12 cellular contexts compared by ENCODE assay signal in the genomic region with DNA sequence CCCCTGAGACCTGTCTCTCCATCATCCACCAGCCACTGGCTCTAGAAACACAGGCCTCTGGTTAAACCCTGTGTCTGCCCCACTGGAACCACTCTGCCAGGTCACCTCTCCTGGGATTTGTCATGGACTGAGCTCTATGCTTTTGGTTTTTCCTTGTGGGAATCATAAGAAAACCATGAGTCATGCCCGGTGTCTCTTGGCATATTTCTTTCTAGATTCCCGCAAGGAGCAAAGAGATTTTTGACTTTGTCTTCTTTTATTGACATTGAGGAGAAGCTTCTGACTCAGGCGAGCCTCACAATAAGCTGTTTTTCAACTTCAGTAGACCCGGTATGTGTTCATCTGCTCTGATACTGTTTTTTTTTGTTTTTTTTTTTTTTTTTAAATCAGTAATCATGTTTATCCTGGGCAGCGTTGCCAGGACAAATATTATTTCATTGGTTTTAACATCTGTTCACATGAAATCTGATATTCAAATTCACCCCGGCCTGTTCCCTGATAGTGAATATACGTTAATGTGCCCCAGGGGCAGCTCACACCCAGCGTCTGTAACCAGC.
DNase-seq lines count a peak whose midpoint lies in the region; ATAC-seq, FAIRE-seq and TF ChIP-seq lines count a peak whose summit lies in the region.
"Had no signal": no experiment of that assay in that cellular context is flagged by ENCODE, and none has a peak within 500 bp of the region (broad histone marks: within the 10 kb centered on the region; RNA-seq: fewer than 3 reads in every experiment).

No MANE protein-coding gene starts in this region.

- H4K20me1 ChIP-seq in PC-3 (ENCODE audit: low read length), result no peaks in the 10 kb centered on the region
- no peaks in the 10 kb centered on the region for H4K20me1 ChIP-seq in smooth muscle cell (ENCODE audit: low read depth)
- no peaks in the 10 kb centered on the region for H4K20me1 ChIP-seq in HepG2 (ENCODE audit: insufficient read depth, low read length)

- no peaks in the 10 kb centered on the region for H3K27me3 ChIP-seq in PC-3 (ENCODE audit: low read length)
- H3K27me3 ChIP-seq in smooth muscle cell (ENCODE audit: low read depth), result no peaks in the 10 kb centered on the region
- H3K27me3 ChIP-seq in HepG2 (ENCODE audit: control insufficient read depth in 1 of 2, insufficient read depth in 2 of 2, low read length in 2 of 2), result peaks cover 0 to 9% of the 10 kb centered on the region in 2 experiments; a peak in 1 of 5 replicates
- no peaks in the 10 kb centered on the region for H3K27me3 ChIP-seq in adrenal gland
- H3K27me3 ChIP-seq: suprapubic skin had no signal

- H2AFZ ChIP-seq in PC-3 (ENCODE audit: low read length), result no peak overlapping the region
- H2AFZ ChIP-seq in smooth muscle cell (ENCODE audit: low read depth), result no peak overlapping the region
- no peak overlapping the region for H2AFZ ChIP-seq in HepG2 (ENCODE audit: low read length)

- intact Hi-C loops in PC-3 (cut with micrococcal nuclease) (loop anchor here (5.0 to 10.0 kb wide), 2 partner anchors 98 to 251 kb away; no protein-coding TSS in a partner anchor), HepG2 (cut with micrococcal nuclease; ENCODE audit: unreplicated experiment) (no loop called here), adrenal gland (cut with DNase I) (no loop called here)

- DNase-seq in GOT3 (lab: John Stamatoyannopoulos, UW), result peak; percentile 28
- peak; percentile 96 for DNase-seq in PC-3
- DNase-seq in smooth muscle cell (lab: John Stamatoyannopoulos, UW; ENCODE audit: unreplicated experiment), result no peak
- no peak for DNase-seq in NCI-H2196 treated with DMSO at 0.1 percent for 48 hours (lab: John Stamatoyannopoulos, UW; ENCODE audit: unreplicated experiment)
- DNase-seq in HepG2 (ENCODE audit: low spot score), result no peak
- no peak for DNase-seq in adrenal gland
- DNase-seq: activated naive CD4-positive, alpha-beta T cell treated with Interleukin-2 at 50 U/mL for 16 hours; erythroblast; Kasumi-1; stimulated activated CD4-positive, alpha-beta T cell treated with anti-CD3 and anti-CD28 coated beads, Interleukin-2, amount 100 ng/mL, for 24 hours had no signal

- no peak for FAIRE-seq in HepG2 (lab: Jason Lieb, UNC)

- H3K9me2 ChIP-seq in PC-3 (replicated peaks; ENCODE audit: low read length), result no peaks in the 10 kb centered on the region

- H3K9ac ChIP-seq in PC-3 (ENCODE audit: low read length) (peak overlapping the region; percentile 67), smooth muscle cell (ENCODE audit: low read depth) (peak overlapping the region; percentile 55), HepG2 (ENCODE audit: insufficient read depth, low read depth, low read length) (no peak overlapping the region)

- TF ChIP-seq EP300 in HepG2 (IDR thresholded peaks at IDR 0.05; ENCODE audit: low read depth in 2 of 2, low read length in 2 of 2), result no peak
- TF ChIP-seq EP300 in HepG2 (CRISPR knock-in tag; IDR thresholded peaks at IDR 0.05; ENCODE audit: borderline replicate concordance), result no peak

- TF ChIP-seq POLR2A in HepG2 (IDR thresholded peaks at IDR 0.05; ENCODE audit: insufficient read depth in 1 of 2, low read depth in 2 of 2, low read length in 2 of 2), result no peak
- no peak for TF ChIP-seq POLR2A in adrenal gland (IDR thresholded peaks at IDR 0.05)

- CTCF ChIA-PET in PC-3 (lab: Charles Lee), result interaction anchor here (0.6 to 0.7 kb wide), 2 partner anchors 44 to 1219 kb away, joined by 3 to 4 read pairs; no protein-coding TSS in a partner anchor
- CTCF ChIA-PET in HepG2 (lab: Yijun Ruan, JAX; ENCODE audit: low intra/inter-chr PET ratio, low total read pairs), result no interaction called here

- TF ChIP-seq CTCF in PC-3 (conservative IDR thresholded peaks at IDR 0.05; ENCODE audit: low read depth, low read length), result no peak
- no peak for TF ChIP-seq CTCF in smooth muscle cell (IDR thresholded peaks at IDR 0.05; ENCODE audit: borderline replicate concordance, insufficient read depth, poor library complexity, severe bottlenecking)
- TF ChIP-seq CTCF in HepG2 (CRISPR knock-in tag; IDR thresholded peaks at IDR 0.05), result no peak
- TF ChIP-seq CTCF in adrenal gland (IDR thresholded peaks at IDR 0.05), result no peak

- WGBS in smooth muscle cell (ENCODE audit: low lambda C conversion rate), result 38% methylated on average over 8 of the region's 8 CpGs
- 32% methylated on average over 8 of the region's 8 CpGs for WGBS in HepG2 (ENCODE audit: low lambda C conversion rate)
- WGBS in adrenal gland, 4 donors, result 66 to 71% (median 69%) methylated on average over 8 of the region's 8 CpGs

- peak overlapping the region; percentile 31; the same call in 1 of the 2 replicates for H3K4me3 ChIP-seq in PC-3 (ENCODE audit: low read length)
- H3K4me3 ChIP-seq in smooth muscle cell, result peak overlapping the region; percentile 24
- H3K4me3 ChIP-seq in HepG2 (replicated peaks in 1 of 3; ENCODE audit: insufficient read depth in 1 of 3, low read depth in 2 of 3, low read length in 3 of 3), result no peak overlapping the region
- no peak overlapping the region for H3K4me3 ChIP-seq in adrenal gland
- H3K4me3 ChIP-seq: suprapubic skin had no signal

- H3K4me2 ChIP-seq in PC-3 (ENCODE audit: low read length) (peak overlapping the region; percentile 70), smooth muscle cell (peak overlapping the region; percentile 73), HepG2 (ENCODE audit: low read depth, low read length) (no peak overlapping the region)

- ATAC-seq in PC-3 (peak; percentile 91), esophagus mucosa (peak; percentile 24), HepG2 (no peak)

- H3K9me3 ChIP-seq in PC-3 (ENCODE audit: low read length) (no peaks in the 10 kb centered on the region), smooth muscle cell (replicated peaks; ENCODE audit: low read depth) (no peaks in the 10 kb centered on the region), HepG2 (ENCODE audit: low read length) (no peaks in the 10 kb centered on the region), adrenal gland (replicated peaks in 1 of 3) (no peaks in the 10 kb centered on the region)
- H3K9me3 ChIP-seq: suprapubic skin had no signal

- in situ Hi-C loops in HepG2 (cut with HindIII; ENCODE audit: extremely low pct_ligation_motif_present, low pct_unique_long_range_greater_than_20kb), result no loop called here

- peak overlapping the region; percentile 93 for H3K27ac ChIP-seq in PC-3 (ENCODE audit: low read length)
- peak overlapping the region; percentile 95 for H3K27ac ChIP-seq in smooth muscle cell (ENCODE audit: low read depth)
- H3K27ac ChIP-seq in HepG2 (ENCODE audit: extremely low read length, insufficient read depth, low read length), result no peak overlapping the region
- H3K27ac ChIP-seq in adrenal gland, result no peak overlapping the region
- H3K27ac ChIP-seq: suprapubic skin had no signal

- H3F3A ChIP-seq in PC-3 (ENCODE audit: low read length, unreplicated experiment) (no peaks in the 10 kb centered on the region), smooth muscle cell (ENCODE audit: low read depth) (peaks cover 15% of the 10 kb centered on the region)

- H3K79me2 ChIP-seq in PC-3 (ENCODE audit: low read length) (no peaks in the 10 kb centered on the region), smooth muscle cell (ENCODE audit: low read depth) (peaks cover 29% of the 10 kb centered on the region), HepG2 (ENCODE audit: insufficient read depth, low read length) (no peaks in the 10 kb centered on the region)

- H3K4me1 ChIP-seq in PC-3 (ENCODE audit: insufficient read depth, low read length) (peaks cover 21% of the 10 kb centered on the region), smooth muscle cell (ENCODE audit: low read depth) (peaks cover 4% of the 10 kb centered on the region), HepG2 (ENCODE audit: insufficient read depth, low read length) (no peaks in the 10 kb centered on the region), adrenal gland (replicated peaks in 1 of 2) (no peaks in the 10 kb centered on the region)

- POLR2A ChIA-PET in PC-3 (lab: Charles Lee; ENCODE audit: unreplicated experiment), result interaction anchor here (0.6 kb wide), 4 partner anchors 55 to 462 kb away, joined by 3 to 7 read pairs (median 4); no protein-coding TSS in a partner anchor
- POLR2A ChIA-PET in HepG2 (lab: Yijun Ruan, JAX), result no interaction called here

- no peaks in the 10 kb centered on the region for H3K36me3 ChIP-seq in PC-3 (ENCODE audit: low read depth, low read length)
- H3K36me3 ChIP-seq in smooth muscle cell (ENCODE audit: low read depth), result no peaks in the 10 kb centered on the region
- H3K36me3 ChIP-seq in HepG2 (replicated peaks in 1 of 2; ENCODE audit: control insufficient read depth in 1 of 2, insufficient read depth in 2 of 2, low read length in 2 of 2), result no peaks in the 10 kb centered on the region
- no peaks in the 10 kb centered on the region for H3K36me3 ChIP-seq in adrenal gland (replicated peaks in 1 of 2)
- H3K36me3 ChIP-seq: suprapubic skin had no signal

- TF ChIP-seq RAD21 in HepG2 (CRISPR knock-in tag; IDR thresholded peaks at IDR 0.05), result no peak

- no TSS peak for BruUV-seq in PC-3 (replicated peaks; lab: Mats Ljungman, UMichigan)
- no TSS peak for BruUV-seq in HepG2 (replicated peaks; lab: Mats Ljungman, UMichigan)

TF ChIP-seq in HepG2, 621 proteins besides CTCF, POLR2A, EP300 and RAD21 (continues in another document):
- no peak for TF ChIP-seq ZNF616 (CRISPR knock-in tag; IDR thresholded peaks at IDR 0.05; ENCODE audit: low read depth)
- TF ChIP-seq, protein P1, sequence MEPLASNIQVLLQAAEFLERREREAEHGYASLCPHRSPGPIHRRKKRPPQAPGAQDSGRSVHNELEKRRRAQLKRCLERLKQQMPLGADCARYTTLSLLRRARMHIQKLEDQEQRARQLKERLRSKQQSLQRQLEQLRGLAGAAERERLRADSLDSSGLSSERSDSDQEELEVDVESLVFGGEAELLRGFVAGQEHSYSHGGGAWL (CRISPR knock-in tag; IDR thresholded peaks at IDR 0.05), result no peak
- no peak for TF ChIP-seq SIX4 (CRISPR knock-in tag; IDR thresholded peaks at IDR 0.05)
- no peak for TF ChIP-seq WIZ (CRISPR knock-in tag; IDR thresholded peaks at IDR 0.05)
- TF ChIP-seq RARA (CRISPR knock-in tag; IDR thresholded peaks at IDR 0.05), result no peak
- no peak for TF ChIP-seq ZNF549 (CRISPR knock-in tag; IDR thresholded peaks at IDR 0.05)

Comparison
In these comparisons a context has a peak if more than half of its experiments do, and no peak if none do; other contexts are left out.
1. DNase-seq: peak in GOT3 (single experiment) and PC-3 (single experiment); none in smooth muscle cell (single experiment), NCI-H2196 treated with DMSO at 0.1 percent for 48 hours (single experiment), HepG2 (single experiment) and adrenal gland (0 of 7).
2. H3K27ac ChIP-seq: peak in PC-3 (single experiment) and smooth muscle cell (single experiment); none in HepG2 (single experiment) and adrenal gland (0 of 5).
3. H3K4me3 ChIP-seq: peak in PC-3 (single experiment) and smooth muscle cell (single experiment); none in HepG2 (0 of 3) and adrenal gland (0 of 4).